In genomic region chr10:22618081-22618785, GRCh38 we compare ENCODE assay signal across 10 cellular contexts.
DNase-seq lines count a peak whose midpoint lies in the region; ATAC-seq lines count a peak whose summit lies in the region.
"Had no signal": no experiment of that assay in that cellular context is flagged by ENCODE, and none has a peak within 500 bp of the region (broad histone marks: within the 10 kb centered on the region; RNA-seq: fewer than 3 reads in every experiment).

No MANE protein-coding gene starts in this region.

- peak; percentile 75 for ATAC-seq in Right ventricle myocardium inferior
- no peak for ATAC-seq in HG03439 (IDR thresholded peaks at IDR 0.05; ENCODE audit: unreplicated experiment)
- ATAC-seq in GM21360 (IDR thresholded peaks at IDR 0.05; ENCODE audit: unreplicated experiment), result no peak

- peaks cover 0 to 13% (median 10%) of the 10 kb centered on the region in 3 donors for H3K27me3 Mint-ChIP-seq in immature natural killer cell (ENCODE audit: low read depth in 3 of 3)

- no peaks in the 10 kb centered on the region for H3K9me3 ChIP-seq in adipocyte (ENCODE audit: control insufficient read depth, low read length)

- H3K9ac ChIP-seq in adipocyte (ENCODE audit: low read length), result peak overlapping the region; percentile 61

- no peaks in the 10 kb centered on the region for H3K27me3 ChIP-seq in adipocyte (replicated peaks; ENCODE audit: control insufficient read depth, insufficient read depth, low read length)

- peaks cover 0 to 8% (median 4%) of the 10 kb centered on the region in 3 donors for H3K36me3 Mint-ChIP-seq in immature natural killer cell

- H3K4me1 ChIP-seq in adipocyte (ENCODE audit: control insufficient read depth, insufficient read depth, low read length), result peaks cover 49% of the 10 kb centered on the region

- DNase-seq in Right ventricle myocardium inferior (ENCODE audit: missing footprints) (no peak), cardiac septum (ENCODE audit: low spot score) (no peak), adipocyte (ENCODE audit: low read depth) (peak; percentile 30), immature natural killer cell (no peak), NCI-H524 (lab: John Stamatoyannopoulos, UW) (no peak), NCI-H2171 (lab: John Stamatoyannopoulos, UW) (no peak)
- DNase-seq: AML-193, cerebellar nuclear complex had no signal

- intact Hi-C loops in Right ventricle myocardium inferior (cut with DNase I), result no loop called here
- intact Hi-C loops in cardiac septum (cut with DNase I), result loop anchor here (5.0 to 10.0 kb wide), 2 partner anchors 97 to 234 kb away; partner anchors contain the start of gene PIP4K2A

- peaks cover 99 to 100% of the 10 kb centered on the region in 2 donors for H3K4me1 Mint-ChIP-seq in immature natural killer cell

- no peaks in the 10 kb centered on the region for H3K9me3 Mint-ChIP-seq in immature natural killer cell

- no peaks in the 10 kb centered on the region for H3K36me3 ChIP-seq in adipocyte (ENCODE audit: control insufficient read depth, insufficient read depth, low read length, severe bottlenecking)

- no peak overlapping the region for H3K4me3 ChIP-seq in adipocyte (ENCODE audit: low read length)

- peak overlapping the region; percentile 91 to 100 (median 96) for H3K27ac Mint-ChIP-seq in immature natural killer cell

- peak overlapping the region; percentile 31 to 90 (median 38) for H3K4me3 Mint-ChIP-seq in immature natural killer cell
